Comparison of ENCODE assay signal across 1 cellular context in the genomic region with DNA sequence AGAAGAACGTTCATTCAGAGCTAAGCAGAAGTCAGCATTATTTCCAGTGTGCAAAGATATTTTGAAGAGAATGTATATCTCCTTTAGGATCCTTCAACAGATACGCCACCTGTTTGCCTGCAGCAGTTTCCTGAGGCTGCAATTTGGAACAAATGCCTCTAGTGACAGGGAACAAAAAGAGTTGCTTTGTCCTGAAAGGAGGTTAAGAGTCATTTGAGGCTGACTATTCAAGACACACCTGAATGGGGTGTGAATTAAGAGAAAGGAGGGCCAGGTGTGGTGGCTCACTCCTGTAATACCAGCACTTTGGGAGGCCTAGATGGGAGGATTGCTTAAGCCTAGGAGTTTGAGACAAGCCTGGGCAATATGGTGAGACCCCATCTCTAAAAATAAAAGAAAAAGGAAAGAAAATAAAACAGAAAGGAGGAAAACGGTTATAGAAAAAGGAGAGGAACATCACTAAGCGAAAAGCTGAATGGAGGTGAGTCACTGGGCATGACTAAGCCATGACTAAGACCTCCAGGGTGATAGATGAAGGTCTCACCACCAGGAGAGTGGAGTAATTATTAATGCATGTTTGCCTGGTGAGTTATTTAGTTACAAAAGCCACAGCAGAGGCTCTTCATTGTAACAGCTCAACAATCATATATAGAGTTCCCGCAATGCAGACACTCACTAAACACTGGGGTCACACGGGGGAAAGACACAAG.
TF ChIP-seq lines count a peak whose summit lies in the region.

No MANE protein-coding gene starts in this region.

TF ChIP-seq in HCT116, 20 proteins besides CTCF, POLR2A, EP300 and RAD21 (continued from another document):
- TF ChIP-seq EGR1 (IDR thresholded peaks at IDR 0.05; ENCODE audit: low read depth), result no peak
- peak; percentile 91 for TF ChIP-seq SP1 (IDR thresholded peaks at IDR 0.05; ENCODE audit: low read depth)
- peak; percentile 57; the same call in 1 of the 2 replicates for TF ChIP-seq POLR2AphosphoS5 (IDR thresholded peaks at IDR 0.05; ENCODE audit: low read depth, low read length)
- TF ChIP-seq EZH2 (IDR thresholded peaks at IDR 0.05), result no peak
